27 cellular contexts compared by ENCODE assay signal in the genomic region with DNA sequence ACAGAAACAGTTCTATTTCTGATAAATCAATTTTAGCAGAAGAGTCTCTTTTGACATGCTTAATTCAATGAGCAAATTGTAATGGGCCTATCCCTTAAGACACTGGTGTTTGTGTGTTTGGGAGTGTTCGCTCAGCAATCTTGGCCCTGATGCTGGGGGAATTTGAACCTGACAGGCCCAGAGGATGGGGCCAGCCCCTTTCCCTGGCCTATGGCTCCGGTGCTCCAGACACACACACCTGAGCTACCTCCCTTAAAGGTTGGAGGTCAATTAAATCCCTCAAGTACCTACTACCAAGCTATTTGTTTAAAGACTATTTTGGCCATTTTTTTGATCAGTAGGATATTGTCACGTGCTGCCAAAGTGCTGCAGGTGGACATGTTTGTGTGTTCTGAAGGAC.
"Had no signal": no experiment of that assay in that cellular context is flagged by ENCODE, and none has a peak within 500 bp of the region (broad histone marks: within the 10 kb centered on the region; RNA-seq: fewer than 3 reads in every experiment).

No MANE protein-coding gene starts in this region.

- H3K4me3 ChIP-seq: ascending aorta, Peyer's patch, SJCRH30, SK-N-MC had no signal

- ATAC-seq: activated CD8-positive, alpha-beta T cell treated with anti-CD3 and anti-CD28 coated beads for 36 hours; PC-3 had no signal

- H3K27ac Mint-ChIP-seq: activated CD4-positive, alpha-beta T cell treated with anti-CD3 and anti-CD28 coated beads, Interleukin-2, amount 10 ng/mL, durations not matched to agents 24 days and 14 days; activated CD8-positive, alpha-beta T cell treated with anti-CD3 and anti-CD28 coated beads for 36 hours; activated naive CD4-positive, alpha-beta T cell treated with anti-CD3 and anti-CD28 coated beads, Interleukin-2, amount 50 U/mL, for 24 hours; activated naive CD8-positive, alpha-beta T cell treated with anti-CD3 and anti-CD28 coated beads, Interleukin-2, amount 10 ng/mL, durations not matched to agents 7 days and 5 days; activated T-cell treated with anti-CD3 and anti-CD28 coated beads, Interleukin-2, amount 50 U/mL, for 72 hours; activated T-helper 17 cell treated with anti-CD3 and anti-CD28 coated beads, Interleukin-2, amount 50 U/mL, for 72 hours; IgD-negative memory B cell had no signal

- H3K27me3 Mint-ChIP-seq: activated CD4-positive, alpha-beta T cell treated with anti-CD3 and anti-CD28 coated beads, Interleukin-2, amount 10 ng/mL, durations not matched to agents 24 days and 14 days; activated CD8-positive, alpha-beta T cell treated with anti-CD3 and anti-CD28 coated beads for 36 hours; activated naive CD4-positive, alpha-beta T cell treated with anti-CD3 and anti-CD28 coated beads, Interleukin-2, amount 50 U/mL, for 24 hours; activated naive CD8-positive, alpha-beta T cell treated with anti-CD3 and anti-CD28 coated beads, Interleukin-2, amount 10 ng/mL, durations not matched to agents 7 days and 5 days; activated T-helper 17 cell treated with anti-CD3 and anti-CD28 coated beads, Interleukin-2, amount 50 U/mL, for 72 hours; IgD-negative memory B cell had no signal

- H3K4me1 Mint-ChIP-seq: activated naive CD4-positive, alpha-beta T cell treated with anti-CD3 and anti-CD28 coated beads, Interleukin-2, amount 50 U/mL, for 24 hours; activated T-helper 17 cell treated with anti-CD3 and anti-CD28 coated beads, Interleukin-2, amount 50 U/mL, for 72 hours had no signal

- DNase-seq: activated CD4-positive, alpha-beta T cell treated with anti-CD3 and anti-CD28 coated beads for 1 hour; activated CD4-positive, alpha-beta T cell treated with anti-CD3 and anti-CD28 coated beads, Interleukin-2, amount 10 ng/mL, durations not matched to agents 24 days and 14 days; activated CD4-positive, alpha-beta T cell treated with anti-CD3 and anti-CD28 coated beads, Interleukin-2, amount 50 U/mL, for 4 hours; activated CD4-positive, CD25-positive, alpha-beta regulatory T cell; activated CD8-positive, alpha-beta T cell treated with anti-CD3 and anti-CD28 coated beads for 36 hours; activated effector memory CD4-positive, alpha-beta T cell treated with anti-CD3 and anti-CD28 coated beads, Interleukin-2, amount 50 U/mL, for 16 hours; activated naive CD4-positive, alpha-beta T cell treated with Interleukin-2 at 50 U/mL for 16 hours; activated naive CD8-positive, alpha-beta T cell treated with anti-CD3 and anti-CD28 coated beads, Interleukin-2, amount 10 ng/mL, durations not matched to agents 7 days and 5 days; activated T-cell treated with anti-CD3 and anti-CD28 coated beads, Interleukin-2, amount 50 U/mL, for 1 hour; activated T-cell treated with anti-CD3 and anti-CD28 coated beads, Interleukin-2, amount 50 U/mL, for 72 hours; Karpas-422; KBM-7; NCI-H1048; NCI-H187; NCI-H2029 treated with DMSO at 0.1 percent for 48 hours; NCI-H2171; PC-3; Peyer's patch; RPMI8226; T1000 had no signal

- H3K27me3 ChIP-seq: ascending aorta, Peyer's patch, SJCRH30 had no signal

- H3K27ac ChIP-seq: ascending aorta, Peyer's patch, SJCRH30, SK-N-MC, WERI-Rb-1 had no signal

- H3K36me3 Mint-ChIP-seq: activated naive CD4-positive, alpha-beta T cell treated with anti-CD3 and anti-CD28 coated beads, Interleukin-2, amount 50 U/mL, for 24 hours; activated naive CD8-positive, alpha-beta T cell treated with anti-CD3 and anti-CD28 coated beads, Interleukin-2, amount 10 ng/mL, durations not matched to agents 7 days and 5 days had no signal

- H3K9me3 Mint-ChIP-seq: activated naive CD4-positive, alpha-beta T cell treated with anti-CD3 and anti-CD28 coated beads, Interleukin-2, amount 50 U/mL, for 24 hours; activated naive CD8-positive, alpha-beta T cell treated with anti-CD3 and anti-CD28 coated beads, Interleukin-2, amount 10 ng/mL, durations not matched to agents 7 days and 5 days; activated T-cell treated with anti-CD3 and anti-CD28 coated beads, Interleukin-2, amount 50 U/mL, for 72 hours; activated T-helper 17 cell treated with anti-CD3 and anti-CD28 coated beads, Interleukin-2, amount 50 U/mL, for 72 hours; IgD-negative memory B cell had no signal

- H3K4me1 ChIP-seq: ascending aorta, SJCRH30 had no signal

- H3K9me3 ChIP-seq: ascending aorta, Peyer's patch, SJCRH30 had no signal

- H3K36me3 ChIP-seq: ascending aorta, Peyer's patch, SJCRH30, WERI-Rb-1 had no signal

- H3K4me3 Mint-ChIP-seq: activated CD4-positive, alpha-beta T cell treated with anti-CD3 and anti-CD28 coated beads, Interleukin-2, amount 10 ng/mL, durations not matched to agents 24 days and 14 days; activated CD8-positive, alpha-beta T cell treated with anti-CD3 and anti-CD28 coated beads for 36 hours; activated naive CD4-positive, alpha-beta T cell treated with anti-CD3 and anti-CD28 coated beads, Interleukin-2, amount 50 U/mL, for 24 hours; activated naive CD8-positive, alpha-beta T cell treated with anti-CD3 and anti-CD28 coated beads, Interleukin-2, amount 10 ng/mL, durations not matched to agents 7 days and 5 days; activated T-cell treated with anti-CD3 and anti-CD28 coated beads, Interleukin-2, amount 50 U/mL, for 72 hours; activated T-helper 17 cell treated with anti-CD3 and anti-CD28 coated beads, Interleukin-2, amount 50 U/mL, for 72 hours; IgD-negative memory B cell had no signal
